Comparison of ENCODE assay signal across 9 cellular contexts in genomic region chr18:7899078-7899477, GRCh38.
"Had no signal": no experiment of that assay in that cellular context is flagged by ENCODE, and none has a peak within 500 bp of the region (broad histone marks: within the 10 kb centered on the region; RNA-seq: fewer than 3 reads in every experiment).

No MANE protein-coding gene starts in this region.

- H3K9ac ChIP-seq: KMS-11 had no signal

- FAIRE-seq: H1, H54, HTR-8/SVneo had no signal

- H3K4me3 Mint-ChIP-seq: GM23338, H9, IgD-negative memory B cell had no signal

- H3K27ac Mint-ChIP-seq: H9, IgD-negative memory B cell had no signal

- H3K4me2 ChIP-seq: GM23338, KMS-11 had no signal

- H3K36me3 Mint-ChIP-seq: IgD-negative memory B cell had no signal

- H3K27me3 Mint-ChIP-seq: IgD-negative memory B cell had no signal

- H3K4me1 Mint-ChIP-seq: IgD-negative memory B cell had no signal

- H3K4me3 ChIP-seq: GM23338 had no signal

- DNase-seq: H9, HCEC 1CT, KBM-7 had no signal

- H3K9me3 Mint-ChIP-seq: GM23338, H9, IgD-negative memory B cell had no signal

- H3K27ac ChIP-seq: KMS-11 had no signal
